In the genomic region with DNA sequence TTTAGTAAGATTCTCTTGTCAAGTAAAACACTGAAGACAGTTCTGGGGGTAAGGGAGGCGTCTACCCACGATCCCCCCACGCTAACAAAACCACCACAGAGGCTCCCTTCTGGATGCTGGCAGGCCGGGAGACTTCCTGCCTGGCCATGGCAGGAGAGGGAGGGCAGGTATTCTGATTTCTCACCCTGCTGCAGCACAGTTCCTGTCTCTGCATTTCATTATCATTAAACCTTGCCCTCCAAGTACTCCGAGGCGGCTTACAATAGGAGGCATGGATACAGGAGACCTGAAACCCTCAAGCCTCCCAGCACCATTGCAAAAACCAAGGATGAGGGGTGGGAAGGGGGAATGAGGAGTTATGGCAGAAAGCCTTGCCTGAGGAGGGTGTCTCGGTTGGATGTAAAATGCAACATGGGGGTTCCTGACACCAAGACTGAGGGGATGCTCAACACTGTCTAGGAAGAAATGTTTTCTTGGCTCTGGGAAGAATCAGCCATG, we compare ENCODE assay signal across 1 cellular context.
TF ChIP-seq lines count a peak whose summit lies in the region.

No MANE protein-coding gene starts in this region.

TF ChIP-seq in H1, 55 proteins besides CTCF, POLR2A, EP300 and RAD21:
- no peak for TF ChIP-seq TAF7 (optimal IDR thresholded peaks at IDR 0.05; ENCODE audit: borderline replicate concordance, low read depth, low read length)
- TF ChIP-seq BACH1 (IDR thresholded peaks at IDR 0.05; ENCODE audit: low read length), result no peak
- no peak for TF ChIP-seq MAFK (IDR thresholded peaks at IDR 0.05; ENCODE audit: low read depth, low read length)
- TF ChIP-seq NANOG (IDR thresholded peaks at IDR 0.05; ENCODE audit: insufficient read depth, low read depth, low read length, poor library complexity, severe bottlenecking), result no peak
- TF ChIP-seq POLR2AphosphoS5 (IDR thresholded peaks at IDR 0.05; ENCODE audit: low read depth, low read length), result no peak
